In genomic region chr6:33314943-33315752, GRCh38 we compare ENCODE assay signal across 8 cellular contexts. TPM values are rescaled to one million over a fixed set of nuclear protein-coding genes. Genes with fewer than 3 reads are reported as not detected.
DNase-seq lines count a peak whose midpoint lies in the region; ATAC-seq, FAIRE-seq and TF ChIP-seq lines count a peak whose summit lies in the region.

No MANE protein-coding gene starts in this region.

- no peak for FAIRE-seq in K562 (lab: Jason Lieb, UNC)

- peaks cover 28% of the 10 kb centered on the region for H3K36me3 ChIP-seq in CD8-positive, alpha-beta memory T cell (ENCODE audit: insufficient read depth, low read length)
- H3K36me3 ChIP-seq in KOPT-K1 (ENCODE audit: insufficient read depth, low read length): peaks cover 38% of the 10 kb centered on the region
- H3K36me3 ChIP-seq in K562 (ENCODE audit: control insufficient read depth, insufficient read depth, low read length): peaks cover 41% of the 10 kb centered on the region
- no peaks in the 10 kb centered on the region for H3K36me3 ChIP-seq in testis (ENCODE audit: low read depth, missing control alignments)

- H3K27ac ChIP-seq in CD8-positive, alpha-beta memory T cell (ENCODE audit: low read depth, low read length): peak overlapping the region; percentile 98
- H3K27ac ChIP-seq in KOPT-K1 (ENCODE audit: low read depth, low read length, poor library complexity, severe bottlenecking) (peak overlapping the region; percentile 99), K562 (ENCODE audit: extremely low read depth, low read depth, low read length) (peak overlapping the region; percentile 90), layer of hippocampus (ENCODE audit: low read depth, low read length) (peak overlapping the region; percentile 94), testis (peak overlapping the region; percentile 94 to 97)

- H3K9me3 Mint-ChIP-seq in CD8-positive, alpha-beta memory T cell: no peaks in the 10 kb centered on the region

- TF ChIP-seq EP300 in K562 (IDR thresholded peaks at IDR 0.05; ENCODE audit: low read length): no peak

- intact Hi-C loops in K562 (cut with micrococcal nuclease) (no loop called here), testis (cut with DNase I; ENCODE audit: low total_unique reads) (loop anchor here (10.0 kb wide), 2 partner anchors 100 to 110 kb away; partner anchors contain the start of genes CUTA, HSD17B8, PHF1 and RING1)

- H3K4me1 Mint-ChIP-seq in CD8-positive, alpha-beta memory T cell: peaks cover 66 to 80% (median 70%) of the 10 kb centered on the region in 3 donors

- peaks cover 58% of the 10 kb centered on the region for H3K79me2 ChIP-seq in K562 (ENCODE audit: control insufficient read depth, insufficient read depth, low read length)

- no peak; a peak in 1 of 6 replicates for TF ChIP-seq CTCF in K562 (IDR thresholded peaks at IDR 0.05 in 2 of 3, conservative IDR thresholded peaks at IDR 0.05 in 1 of 3; ENCODE audit: insufficient read depth in 2 of 3, low read depth in 1 of 3, low read length in 3 of 3)
- TF ChIP-seq CTCF in testis (IDR thresholded peaks at IDR 0.05): no peak

- in situ Hi-C loops in K562 (cut with MboI): no loop called here

- H3K27me3 ChIP-seq in CD8-positive, alpha-beta memory T cell (ENCODE audit: insufficient read depth, low read length, poor library complexity, severe bottlenecking): no peaks in the 10 kb centered on the region
- no peaks in the 10 kb centered on the region for H3K27me3 ChIP-seq in K562 (ENCODE audit: control insufficient read depth in 2 of 2, insufficient read depth in 2 of 2, low read length in 2 of 2)
- H3K27me3 ChIP-seq in layer of hippocampus (ENCODE audit: control insufficient read depth, insufficient read depth, low read length): no peaks in the 10 kb centered on the region
- no peaks in the 10 kb centered on the region for H3K27me3 ChIP-seq in testis

- H3K9ac ChIP-seq in K562 (ENCODE audit: insufficient read depth in 1 of 2, low read depth in 2 of 2, low read length in 2 of 2): peak overlapping the region; percentile 63 to 84; a peak in 3 of 4 replicates

- H3K27ac Mint-ChIP-seq in CD8-positive, alpha-beta memory T cell: peak overlapping the region; percentile 95 to 100 (median 99)

- DNase-seq in CD8-positive, alpha-beta memory T cell: peak in 1 of 5 donors; percentile 56
- DNase-seq in K562 (ENCODE audit: extremely low read depth in 1 of 4, low spot score in 3 of 4): peak; percentile 79 to 88 (median 82)
- peak; percentile 74 for DNase-seq in testis
- no peak for DNase-seq in activated gamma-delta T cell (lab: John Stamatoyannopoulos, UW)
- no peak for DNase-seq in NK-92 treated with Interleukin-12 subunit alpha and Interleukin-12 subunit beta, amount 100 ng/mL, for 24 hours (lab: John Stamatoyannopoulos, UW)

- peak overlapping the region; percentile 86 for H2AFZ ChIP-seq in K562 (ENCODE audit: low read depth, low read length)

- POLR2A ChIA-PET in CD8-positive, alpha-beta memory T cell (lab: Charles Lee): interaction anchor here (0.6 to 0.9 kb wide), 2 partner anchors 30 to 81 kb away, joined by 3 to 4 read pairs; no protein-coding TSS in a partner anchor
- POLR2A ChIA-PET in K562 (lab: Yijun Ruan, JAX): interaction anchor here (0.7 kb wide), 1 partner anchor 1364 kb away, joined by 3 read pairs; no protein-coding TSS in a partner anchor

- TF ChIP-seq POLR2A in K562 (conservative IDR thresholded peaks at IDR 0.05) (0 out of 2 replicates have a peak, but pooled peaks have one; percentile 55), testis (IDR thresholded peaks at IDR 0.05) (no peak)

- no TSS peak for BruUV-seq in K562 (replicated peaks; lab: Mats Ljungman, UMichigan)

- peaks cover 59% of the 10 kb centered on the region for H3K4me1 ChIP-seq in CD8-positive, alpha-beta memory T cell (ENCODE audit: insufficient read depth, low read length)
- peaks cover 45 to 64% of the 10 kb centered on the region in 2 experiments for H3K4me1 ChIP-seq in K562 (replicated peaks in 1 of 2; ENCODE audit: control insufficient read depth in 2 of 2, insufficient read depth in 2 of 2, low read length in 2 of 2)
- peaks cover 42% of the 10 kb centered on the region for H3K4me1 ChIP-seq in testis

- no peaks in the 10 kb centered on the region for H3K9me3 ChIP-seq in CD8-positive, alpha-beta memory T cell (ENCODE audit: low read length)
- H3K9me3 ChIP-seq in KOPT-K1 (ENCODE audit: insufficient read depth, low read length, poor library complexity, severe bottlenecking) (no peaks in the 10 kb centered on the region), K562 (replicated peaks; ENCODE audit: control insufficient read depth, insufficient read depth, low read depth, low read length) (no peaks in the 10 kb centered on the region), testis (no peaks in the 10 kb centered on the region)

- ATAC-seq in K562: peak; percentile 62
- ATAC-seq in GM18868 (IDR thresholded peaks at IDR 0.05; ENCODE audit: unreplicated experiment): no peak

- peaks cover 3% of the 10 kb centered on the region for H3K9me1 ChIP-seq in K562 (ENCODE audit: control insufficient read depth, insufficient read depth, low read length)

- 26% methylated on average over 47 of the region's 47 CpGs for WGBS in K562 (ENCODE audit: insufficient coverage, low coverage, missing lambda C conversion rate)
- 33 to 40% methylated on average over 10 to 47 of the region's 47 CpGs for WGBS in testis, 2 donors

- CTCF ChIA-PET in CD8-positive, alpha-beta memory T cell (lab: Charles Lee): interaction anchor here (4.4 kb wide), 1 partner anchor 30 kb away, joined by 52 read pairs; no protein-coding TSS in a partner anchor
- CTCF ChIA-PET in K562 (lab: Yijun Ruan, JAX; ENCODE audit: low intra/inter-chr PET ratio): no interaction called here

- H3K4me3 ChIP-seq in CD8-positive, alpha-beta memory T cell (ENCODE audit: low read length): peak overlapping the region; percentile 87
- H3K4me3 ChIP-seq in K562 (peak overlapping the region; percentile 68), testis (peak overlapping the region in 1 of 2 donors; percentile 87)

- peak overlapping the region; percentile 95 for H3K4me2 ChIP-seq in K562 (ENCODE audit: insufficient read depth, low read length)

- TF ChIP-seq RAD21 in K562 (CRISPR knock-in tag; conservative IDR thresholded peaks at IDR 0.05 in 1 of 2, IDR thresholded peaks at IDR 0.05 in 1 of 2): no peak

- peaks cover 9% of the 10 kb centered on the region; the same call in 1 of the 2 replicates for H4K20me1 ChIP-seq in K562 (replicated peaks; ENCODE audit: control insufficient read depth, insufficient read depth, low read length)

- peaks cover 0 to 3% of the 10 kb centered on the region in 2 donors for H3K27me3 Mint-ChIP-seq in CD8-positive, alpha-beta memory T cell

- H3K4me3 Mint-ChIP-seq in CD8-positive, alpha-beta memory T cell: peak overlapping the region; percentile 95 to 100 (median 98)

- H3K36me3 Mint-ChIP-seq in CD8-positive, alpha-beta memory T cell: peaks cover 5 to 60% (median 10%) of the 10 kb centered on the region in 3 donors

RNA-seq across cellular contexts. Expression of gene TAPBP, which starts 1.3 kb away (rescaled TPM):
- 100 to 1,000 TPM; 211 to 213 TPM for total RNA-seq in CD8-positive, alpha-beta memory T cell
- 500 TPM for polyA plus RNA-seq in CD8-positive, alpha-beta memory T cell
- 73.3 and 139 TPM in 2 replicates for total RNA-seq in K562 (2011; cell fraction: chromatin; rRNA removed; ENCODE audit: low replicate concordance)
- 101 and 121 TPM in 2 replicates for total RNA-seq in K562 (2011; cell fraction: nucleolus; rRNA removed)
- total RNA-seq in K562 (2011; cell fraction: nucleoplasm; rRNA removed): 105 and 137 TPM in 2 replicates
- 33.9 and 44.9 TPM in 2 replicates for total RNA-seq in K562 (2014; rRNA removed)
- 10.4 and 11.9 TPM in 2 replicates for total RNA-seq in K562 (2014; rRNA removed; fragmentation: Illumina TruSeq; extraction: Trizol)
- 22.3 and 23.1 TPM in 2 replicates for total RNA-seq in K562 (2015; rRNA removed; fragmentation: Illumina TruSeq; extraction: Trizol)
- 73.4 and 74.0 TPM in 2 replicates for total RNA-seq in K562 (2021)
- 10.1 and 27.3 TPM in 2 replicates for polyA plus RNA-seq in K562 (2011; rRNA removed)
- polyA plus RNA-seq in K562 (2011; cell fraction: cytosol; rRNA removed): 16.7 and 26.5 TPM in 2 replicates
- polyA plus RNA-seq in K562 (2011; cell fraction: nucleus; rRNA removed): 38.3 and 46.1 TPM in 2 replicates
- 29.5 and 50.0 TPM in 2 replicates for polyA plus RNA-seq in K562 (2012)
- 23.0 and 26.8 TPM in 2 replicates for polyA plus RNA-seq in K562 (2014; fragmentation: Illumina TruSeq; extraction: Trizol)
- polyA plus RNA-seq in K562 (2014; fragmentation: Nextera tagmentation; extraction: Ambion mirVana): 10 to 100 TPM in 1 of 2 experiments, 1 to 10 TPM in 1; 5.6 to 10.1 TPM
- polyA plus RNA-seq in K562 (2014; rRNA removed): 30.6 and 38.5 TPM in 2 replicates
- 7.9 and 11.1 TPM in 2 replicates for polyA minus RNA-seq in K562 (2011; rRNA and poly(A)+ RNA removed)
- 32.5 and 35.6 TPM in 2 replicates for polyA minus RNA-seq in K562 (2011; cell fraction: cytosol; rRNA and poly(A)+ RNA removed)
- 21.7 and 28.1 TPM in 2 replicates for polyA minus RNA-seq in K562 (2011; cell fraction: nucleus; rRNA and poly(A)+ RNA removed)
- 100 to 1,000 TPM in 1 of 2 donors, 10 to 100 TPM in 1; 76.5 to 128 TPM for total RNA-seq in testis
- polyA plus RNA-seq in testis (ENCODE audit: insufficient read depth, low read depth, low replicate concordance): 34.6 TPM

RNA-seq across cellular contexts. Expression of gene ZBTB22, which starts 2.4 kb away (rescaled TPM):
- total RNA-seq in CD8-positive, alpha-beta memory T cell: 1 to 10 TPM; 6.9 to 7.8 TPM
- polyA plus RNA-seq in CD8-positive, alpha-beta memory T cell: 12.7 TPM
- total RNA-seq in K562 (2011; cell fraction: chromatin; rRNA removed; ENCODE audit: low replicate concordance): 8.2 and 25.6 TPM in 2 replicates
- 20.4 and 20.8 TPM in 2 replicates for total RNA-seq in K562 (2011; cell fraction: nucleolus; rRNA removed)
- 13.3 and 13.4 TPM in 2 replicates for total RNA-seq in K562 (2011; cell fraction: nucleoplasm; rRNA removed)
- total RNA-seq in K562 (2014; rRNA removed) (11.9 and 12.2 TPM in 2 replicates), K562 (2014; rRNA removed; fragmentation: Illumina TruSeq; extraction: Trizol) (5.6 and 5.9 TPM in 2 replicates), K562 (2015; rRNA removed; fragmentation: Illumina TruSeq; extraction: Trizol) (8.2 and 8.4 TPM in 2 replicates), K562 (2021) (10.0 and 11.1 TPM in 2 replicates), testis (10 to 100 TPM; 13.4 to 17.1 TPM)
- polyA plus RNA-seq in K562 (2011; rRNA removed) (5.8 and 9.4 TPM in 2 replicates), K562 (2014; fragmentation: Illumina TruSeq; extraction: Trizol) (7.1 TPM in 2 replicates), K562 (2014; fragmentation: Nextera tagmentation; extraction: Ambion mirVana) (under 1 TPM; 0.21 to 0.30 TPM), K562 (2014; rRNA removed) (8.7 and 10.3 TPM in 2 replicates), testis (ENCODE audit: insufficient read depth, low read depth, low replicate concordance) (15.2 TPM)
- 9.0 and 12.6 TPM in 2 replicates for polyA plus RNA-seq in K562 (2011; cell fraction: cytosol; rRNA removed)
- polyA plus RNA-seq in K562 (2011; cell fraction: nucleus; rRNA removed): 13.4 and 20.4 TPM in 2 replicates
- polyA plus RNA-seq in K562 (2012): 9.5 and 11.3 TPM in 2 replicates
- 7.1 and 7.7 TPM in 2 replicates for polyA minus RNA-seq in K562 (2011; rRNA and poly(A)+ RNA removed)
- 6.3 and 7.0 TPM in 2 replicates for polyA minus RNA-seq in K562 (2011; cell fraction: cytosol; rRNA and poly(A)+ RNA removed)
- polyA minus RNA-seq in K562 (2011; cell fraction: nucleus; rRNA and poly(A)+ RNA removed): 11.4 and 12.3 TPM in 2 replicates

RNA-seq across cellular contexts. Expression of gene DAXX, which starts 7.6 kb away (rescaled TPM):
- total RNA-seq in CD8-positive, alpha-beta memory T cell: 100 to 1,000 TPM in 1 of 2 experiments, 10 to 100 TPM in 1; 88.2 to 106 TPM
- 152 TPM for polyA plus RNA-seq in CD8-positive, alpha-beta memory T cell
- 51.6 and 76.0 TPM in 2 replicates for total RNA-seq in K562 (2011; cell fraction: chromatin; rRNA removed; ENCODE audit: low replicate concordance)
- 39.7 and 45.7 TPM in 2 replicates for total RNA-seq in K562 (2011; cell fraction: nucleolus; rRNA removed)
- total RNA-seq in K562 (2011; cell fraction: nucleoplasm; rRNA removed): 38.2 and 40.6 TPM in 2 replicates
- 80.6 and 122 TPM in 2 replicates for total RNA-seq in K562 (2014; rRNA removed)
- total RNA-seq in K562 (2014; rRNA removed; fragmentation: Illumina TruSeq; extraction: Trizol): 61.7 and 68.7 TPM in 2 replicates
- 59.9 and 66.6 TPM in 2 replicates for total RNA-seq in K562 (2015; rRNA removed; fragmentation: Illumina TruSeq; extraction: Trizol)
- total RNA-seq in K562 (2021): 69.0 and 70.6 TPM in 2 replicates
- 22.8 and 32.4 TPM in 2 replicates for polyA plus RNA-seq in K562 (2011; rRNA removed)
- polyA plus RNA-seq in K562 (2011; cell fraction: cytosol; rRNA removed): 19.5 and 25.8 TPM in 2 replicates
- 106 and 140 TPM in 2 replicates for polyA plus RNA-seq in K562 (2011; cell fraction: nucleus; rRNA removed)
- polyA plus RNA-seq in K562 (2012): 73.3 and 129 TPM in 2 replicates
- 101 and 104 TPM in 2 replicates for polyA plus RNA-seq in K562 (2014; fragmentation: Illumina TruSeq; extraction: Trizol)
- 100 to 1,000 TPM in 1 of 2 experiments, 10 to 100 TPM in 1; 41.5 to 144 TPM for polyA plus RNA-seq in K562 (2014; fragmentation: Nextera tagmentation; extraction: Ambion mirVana)
- polyA plus RNA-seq in K562 (2014; rRNA removed): 47.4 and 67.2 TPM in 2 replicates
- 11.5 and 12.0 TPM in 2 replicates for polyA minus RNA-seq in K562 (2011; rRNA and poly(A)+ RNA removed)
- polyA minus RNA-seq in K562 (2011; cell fraction: cytosol; rRNA and poly(A)+ RNA removed): 17.0 and 19.9 TPM in 2 replicates
- 34.1 and 35.5 TPM in 2 replicates for polyA minus RNA-seq in K562 (2011; cell fraction: nucleus; rRNA and poly(A)+ RNA removed)
- 10 to 100 TPM; 61.8 to 75.3 TPM for total RNA-seq in testis
- 118 TPM for polyA plus RNA-seq in testis (ENCODE audit: insufficient read depth, low read depth, low replicate concordance)

RNA-seq across cellular contexts. Expression of gene RGL2, which starts 16.4 kb away (rescaled TPM):
- 10 to 100 TPM; 20.5 to 22.9 TPM for total RNA-seq in CD8-positive, alpha-beta memory T cell
- 10.4 TPM for polyA plus RNA-seq in CD8-positive, alpha-beta memory T cell
- total RNA-seq in K562 (2011; cell fraction: chromatin; rRNA removed; ENCODE audit: low replicate concordance): 218 and 476 TPM in 2 replicates
- 277 and 305 TPM in 2 replicates for total RNA-seq in K562 (2011; cell fraction: nucleolus; rRNA removed)
- 220 and 224 TPM in 2 replicates for total RNA-seq in K562 (2011; cell fraction: nucleoplasm; rRNA removed)
- 14.5 and 17.9 TPM in 2 replicates for total RNA-seq in K562 (2014; rRNA removed)
- total RNA-seq in K562 (2014; rRNA removed; fragmentation: Illumina TruSeq; extraction: Trizol): 11.8 and 14.6 TPM in 2 replicates
- total RNA-seq in K562 (2015; rRNA removed; fragmentation: Illumina TruSeq; extraction: Trizol): 19.5 TPM in 2 replicates
- total RNA-seq in K562 (2021): 43.0 and 54.6 TPM in 2 replicates
- polyA plus RNA-seq in K562 (2011; rRNA removed): 46.6 and 77.3 TPM in 2 replicates
- 39.5 and 39.8 TPM in 2 replicates for polyA plus RNA-seq in K562 (2011; cell fraction: cytosol; rRNA removed)
- polyA plus RNA-seq in K562 (2011; cell fraction: nucleus; rRNA removed): 710 and 718 TPM in 2 replicates
- polyA plus RNA-seq in K562 (2012): 41.6 and 85.7 TPM in 2 replicates
- 27.5 and 35.1 TPM in 2 replicates for polyA plus RNA-seq in K562 (2014; fragmentation: Illumina TruSeq; extraction: Trizol)
- 1 to 10 TPM; 1.8 to 3.3 TPM for polyA plus RNA-seq in K562 (2014; fragmentation: Nextera tagmentation; extraction: Ambion mirVana)
- 43.1 and 57.1 TPM in 2 replicates for polyA plus RNA-seq in K562 (2014; rRNA removed)
- 21.7 and 27.1 TPM in 2 replicates for polyA minus RNA-seq in K562 (2011; rRNA and poly(A)+ RNA removed)
- polyA minus RNA-seq in K562 (2011; cell fraction: cytosol; rRNA and poly(A)+ RNA removed): 13.8 and 17.8 TPM in 2 replicates
- 113 and 127 TPM in 2 replicates for polyA minus RNA-seq in K562 (2011; cell fraction: nucleus; rRNA and poly(A)+ RNA removed)
- 10 to 100 TPM; 42.8 to 46.2 TPM for total RNA-seq in testis
- 52.7 TPM for polyA plus RNA-seq in testis (ENCODE audit: insufficient read depth, low read depth, low replicate concordance)

RNA-seq across cellular contexts. Expression of gene PFDN6, which starts 25.7 kb away (rescaled TPM):
- total RNA-seq in CD8-positive, alpha-beta memory T cell: 100 to 1,000 TPM; 118 to 119 TPM
- 37.4 TPM for polyA plus RNA-seq in CD8-positive, alpha-beta memory T cell
- total RNA-seq in K562 (2011; cell fraction: chromatin; rRNA removed; ENCODE audit: low replicate concordance): 67.5 and 110 TPM in 2 replicates
- total RNA-seq in K562 (2011; cell fraction: nucleolus; rRNA removed): 84.5 and 92.7 TPM in 2 replicates
- total RNA-seq in K562 (2011; cell fraction: nucleoplasm; rRNA removed): 89.2 and 96.6 TPM in 2 replicates
- total RNA-seq in K562 (2014; rRNA removed): 292 and 358 TPM in 2 replicates
- 216 and 230 TPM in 2 replicates for total RNA-seq in K562 (2014; rRNA removed; fragmentation: Illumina TruSeq; extraction: Trizol)
- 236 and 241 TPM in 2 replicates for total RNA-seq in K562 (2015; rRNA removed; fragmentation: Illumina TruSeq; extraction: Trizol)
- 150 and 172 TPM in 2 replicates for total RNA-seq in K562 (2021)
- 125 and 200 TPM in 2 replicates for polyA plus RNA-seq in K562 (2011; rRNA removed)
- 76.6 and 97.7 TPM in 2 replicates for polyA plus RNA-seq in K562 (2011; cell fraction: cytosol; rRNA removed)
- polyA plus RNA-seq in K562 (2011; cell fraction: nucleus; rRNA removed): 182 and 189 TPM in 2 replicates
- polyA plus RNA-seq in K562 (2012): 199 and 305 TPM in 2 replicates
- 301 and 322 TPM in 2 replicates for polyA plus RNA-seq in K562 (2014; fragmentation: Illumina TruSeq; extraction: Trizol)
- 1 to 10 TPM; 6.8 to 8.7 TPM for polyA plus RNA-seq in K562 (2014; fragmentation: Nextera tagmentation; extraction: Ambion mirVana)
- 472 and 475 TPM in 2 replicates for polyA plus RNA-seq in K562 (2014; rRNA removed)
- 62.1 and 76.4 TPM in 2 replicates for polyA minus RNA-seq in K562 (2011; rRNA and poly(A)+ RNA removed)
- 33.4 and 35.0 TPM in 2 replicates for polyA minus RNA-seq in K562 (2011; cell fraction: cytosol; rRNA and poly(A)+ RNA removed)
- 42.8 and 58.6 TPM in 2 replicates for polyA minus RNA-seq in K562 (2011; cell fraction: nucleus; rRNA and poly(A)+ RNA removed)
- 10 to 100 TPM; 45.5 to 56.2 TPM for total RNA-seq in testis
- polyA plus RNA-seq in testis (ENCODE audit: insufficient read depth, low read depth, low replicate concordance): 123 TPM

Comparison
In these comparisons a context has a peak if more than half of its experiments do, and no peak if none do; other contexts are left out.
1. DNase-seq: peak in K562 (4 of 4) and testis (single experiment); none in activated gamma-delta T cell (single experiment) and NK-92 treated with Interleukin-12 subunit alpha and Interleukin-12 subunit beta, amount 100 ng/mL, for 24 hours (single experiment).
2. Peak in every context shown above with its lines, with median percentiles within 50 percentile points of each other: H3K27ac ChIP-seq.